ENCODE assay signal across 8 cellular contexts in genomic region chr12:132083731-132084641, GRCh38.
DNase-seq lines count a peak whose midpoint lies in the region; ATAC-seq and TF ChIP-seq lines count a peak whose summit lies in the region.

No MANE protein-coding gene starts in this region.

- peak overlapping the region; percentile 93 to 97 (median 94) for H3K27ac Mint-ChIP-seq in CD4-positive, CD25-positive, alpha-beta regulatory T cell

- peaks cover 0 to 3% (median 0%) of the 10 kb centered on the region in 7 donors for H3K9me3 Mint-ChIP-seq in CD4-positive, CD25-positive, alpha-beta regulatory T cell

- H3K27me3 ChIP-seq in CD4-positive, CD25-positive, alpha-beta regulatory T cell (ENCODE audit: control insufficient read depth, insufficient read depth, low read length): no peaks in the 10 kb centered on the region
- H3K27me3 ChIP-seq in dorsolateral prefrontal cortex (no peaks in the 10 kb centered on the region), right lobe of liver (no peaks in the 10 kb centered on the region)

- peak; percentile 92 for TF ChIP-seq POLR2A in right lobe of liver (IDR thresholded peaks at IDR 0.05)

- ATAC-seq in CD4-positive, CD25-positive, alpha-beta regulatory T cell (ENCODE audit: low read depth in 2 of 2): peak; percentile 85 to 86
- peak; percentile 81 for ATAC-seq in GM19438 (IDR thresholded peaks at IDR 0.05; ENCODE audit: low read depth, unreplicated experiment)
- ATAC-seq in HG03565 (IDR thresholded peaks at IDR 0.05; ENCODE audit: unreplicated experiment): peak; percentile 82
- ATAC-seq in right lobe of liver: peak; percentile 86 to 92 (median 90)

- intact Hi-C loops in dorsolateral prefrontal cortex (cut with DNase I): loop anchor here (5.0 to 10.0 kb wide), 4 partner anchors 58 to 149 kb away; partner anchors contain the start of genes DDX51 (in 2 of the 2), NOC4L (in 2 of the 2) and EP400 (in 1 of the 2)
- intact Hi-C loops in right lobe of liver (cut with DNase I): no loop called here

- peaks cover 18 to 35% (median 30%) of the 10 kb centered on the region in 4 donors for H3K4me1 Mint-ChIP-seq in CD4-positive, CD25-positive, alpha-beta regulatory T cell

- peak; percentile 85 to 88 (median 86) for DNase-seq in CD4-positive, CD25-positive, alpha-beta regulatory T cell
- DNase-seq in NCI-H748 treated with DMSO at 0.1 percent for 48 hours (lab: John Stamatoyannopoulos, UW) (peak; percentile 81), dorsolateral prefrontal cortex (peak; percentile 85 to 96 (median 88)), right lobe of liver (peak; percentile 91 to 95 (median 92))
- peak; percentile 77 to 85 for DNase-seq in activated CD4-positive, alpha-beta T cell treated with anti-CD3 and anti-CD28 coated beads, Interleukin-2, amount 50 U/mL, for 4 hours
- DNase-seq in stimulated activated CD4-positive, alpha-beta T cell treated with anti-CD3 and anti-CD28 coated beads, Interleukin-4, amount 100 ng/mL, for 1 hour: peak; percentile 87

- peaks cover 26% of the 10 kb centered on the region for H3K4me1 ChIP-seq in CD4-positive, CD25-positive, alpha-beta regulatory T cell (ENCODE audit: control insufficient read depth, insufficient read depth, low read length, poor library complexity, severe bottlenecking)
- H3K4me1 ChIP-seq in right lobe of liver: peaks cover 0 to 14% (median 3%) of the 10 kb centered on the region in 4 donors

- peak overlapping the region; percentile 51 for H3K4me3 ChIP-seq in CD4-positive, CD25-positive, alpha-beta regulatory T cell (ENCODE audit: low read depth, low read length)
- H3K4me3 ChIP-seq in dorsolateral prefrontal cortex: peak overlapping the region; percentile 71 to 98 (median 90)
- peak overlapping the region; percentile 89 to 96 (median 94) for H3K4me3 ChIP-seq in right lobe of liver

- peak overlapping the region; percentile 83 to 92 (median 88) for H3K4me3 Mint-ChIP-seq in CD4-positive, CD25-positive, alpha-beta regulatory T cell

- no peaks in the 10 kb centered on the region for H3K27me3 Mint-ChIP-seq in CD4-positive, CD25-positive, alpha-beta regulatory T cell

- no peaks in the 10 kb centered on the region for H3K9me3 ChIP-seq in CD4-positive, CD25-positive, alpha-beta regulatory T cell (ENCODE audit: control insufficient read depth in 2 of 2, low read length in 2 of 2)
- H3K9me3 ChIP-seq in right lobe of liver: no peaks in the 10 kb centered on the region

- H3K27ac ChIP-seq in CD4-positive, CD25-positive, alpha-beta regulatory T cell (ENCODE audit: insufficient read depth, low read length, poor library complexity, severe bottlenecking): peak overlapping the region; percentile 86
- H3K27ac ChIP-seq in dorsolateral prefrontal cortex (peak overlapping the region in 49 of 59 donors; percentile 18 to 88 (median 72)), right lobe of liver (peak overlapping the region; percentile 58 to 88 (median 79))

- WGBS in right lobe of liver (ENCODE audit: insufficient coverage, low coverage, low lambda C conversion rate, missing lambda C conversion rate): 5% methylated on average over 17 of the region's 91 CpGs

- TF ChIP-seq CTCF in dorsolateral prefrontal cortex (IDR thresholded peaks at IDR 0.05 in 54 of 56, conservative IDR thresholded peaks at IDR 0.05 in 2 of 56; ENCODE audit: low read depth in 1 of 56, partially characterized antibody in 56 of 56): peak in 15 of 56 donors; percentile 9 to 46 (median 21)
- no peak for TF ChIP-seq CTCF in right lobe of liver (IDR thresholded peaks at IDR 0.05)

- no peaks in the 10 kb centered on the region for H3K36me3 ChIP-seq in CD4-positive, CD25-positive, alpha-beta regulatory T cell (ENCODE audit: control insufficient read depth, insufficient read depth, low read length)
- H3K36me3 ChIP-seq in right lobe of liver: peaks cover 0 to 4% (median 0%) of the 10 kb centered on the region in 4 donors

- H3K36me3 Mint-ChIP-seq in CD4-positive, CD25-positive, alpha-beta regulatory T cell: no peaks in the 10 kb centered on the region

Comparison
In these comparisons a context has a peak if more than half of its experiments do, and no peak if none do; other contexts are left out.
1. Peak in every context shown above with its lines: DNase-seq, ATAC-seq, H3K4me3 ChIP-seq and H3K27ac ChIP-seq.
2. intact Hi-C loops: an anchor here in dorsolateral prefrontal cortex (5.0 to 10.0 kb wide); none called in right lobe of liver.